In genomic region chr4:77800483-77801259, GRCh38 we compare ENCODE assay signal across 11 cellular contexts. TPM values are rescaled to one million over a fixed set of nuclear protein-coding genes. Genes with fewer than 3 reads are reported as not detected.
DNase-seq lines count a peak whose midpoint lies in the region; ATAC-seq and TF ChIP-seq lines count a peak whose summit lies in the region.
"Had no signal": no experiment of that assay in that cellular context is flagged by ENCODE, and none has a peak within 500 bp of the region (broad histone marks: within the 10 kb centered on the region; RNA-seq: fewer than 3 reads in every experiment).

No MANE protein-coding gene starts in this region.

- ATAC-seq in stimulated activated naive CD8-positive, alpha-beta T cell treated with anti-CD3 and anti-CD28 coated beads, Interleukin-15, amount 100 ng/mL, for 72 hours: peak; percentile 72

- no peaks in the 10 kb centered on the region for H3K27me3 Mint-ChIP-seq in activated CD4-positive, alpha-beta T cell treated with anti-CD3 and anti-CD28 coated beads, Interleukin-2, amount 10 ng/mL, durations not matched to agents 24 days and 14 days
- H3K27me3 Mint-ChIP-seq in immature natural killer cell (ENCODE audit: low read depth in 3 of 3): peaks cover 5 to 12% (median 7%) of the 10 kb centered on the region in 3 donors
- no peaks in the 10 kb centered on the region for H3K27me3 Mint-ChIP-seq in stimulated activated naive CD8-positive, alpha-beta T cell treated with anti-CD3 and anti-CD28 coated beads, Interleukin-15, amount 100 ng/mL, for 72 hours

- peaks cover 40% of the 10 kb centered on the region for H3K4me1 Mint-ChIP-seq in activated CD4-positive, alpha-beta T cell treated with anti-CD3 and anti-CD28 coated beads, Interleukin-2, amount 10 ng/mL, durations not matched to agents 24 days and 14 days
- peaks cover 89 to 100% of the 10 kb centered on the region in 2 donors for H3K4me1 Mint-ChIP-seq in immature natural killer cell
- peaks cover 74% of the 10 kb centered on the region for H3K4me1 Mint-ChIP-seq in stimulated activated naive CD8-positive, alpha-beta T cell treated with anti-CD3 and anti-CD28 coated beads, Interleukin-15, amount 100 ng/mL, for 72 hours

- H3K4me1 ChIP-seq in adipocyte (ENCODE audit: control insufficient read depth, insufficient read depth, low read length): peaks cover 28% of the 10 kb centered on the region

- H3K9me3 Mint-ChIP-seq in activated CD4-positive, alpha-beta T cell treated with anti-CD3 and anti-CD28 coated beads, Interleukin-2, amount 10 ng/mL, durations not matched to agents 24 days and 14 days: peaks cover 5% of the 10 kb centered on the region
- no peaks in the 10 kb centered on the region for H3K9me3 Mint-ChIP-seq in immature natural killer cell
- peaks cover 4 to 16% of the 10 kb centered on the region in 2 donors for H3K9me3 Mint-ChIP-seq in stimulated activated naive CD8-positive, alpha-beta T cell treated with anti-CD3 and anti-CD28 coated beads, Interleukin-15, amount 100 ng/mL, for 72 hours

- H3K36me3 ChIP-seq in adipocyte (ENCODE audit: control insufficient read depth, insufficient read depth, low read length, severe bottlenecking): no peaks in the 10 kb centered on the region

- H3K9ac ChIP-seq in adipocyte (ENCODE audit: low read length): no peak overlapping the region

- DNase-seq in activated CD4-positive, alpha-beta T cell treated with anti-CD3 and anti-CD28 coated beads, Interleukin-2, amount 10 ng/mL, durations not matched to agents 24 days and 14 days: peak; percentile 63
- no peak for DNase-seq in activated CD4-positive, alpha-beta T cell treated with anti-CD3 and anti-CD28 coated beads for 1 hour
- DNase-seq in adipocyte (ENCODE audit: low read depth) (peak; percentile 39), immature natural killer cell (no peak), dorsolateral prefrontal cortex (no peak), NCI-H748 (lab: John Stamatoyannopoulos, UW; ENCODE audit: unreplicated experiment) (no peak), DMS 273 (lab: John Stamatoyannopoulos, UW; ENCODE audit: unreplicated experiment) (no peak)
- DNase-seq in stimulated activated naive CD8-positive, alpha-beta T cell treated with anti-CD3 and anti-CD28 coated beads, Interleukin-15, amount 100 ng/mL, for 72 hours: no peak
- DNase-seq: ACHN, islet precursor cell, NCI-H526 had no signal

- TF ChIP-seq CTCF in dorsolateral prefrontal cortex (IDR thresholded peaks at IDR 0.05 in 54 of 56, conservative IDR thresholded peaks at IDR 0.05 in 2 of 56; ENCODE audit: low read depth in 1 of 56, partially characterized antibody in 56 of 56): no peak

- H3K4me3 ChIP-seq in adipocyte (ENCODE audit: low read length): no peak overlapping the region
- H3K4me3 ChIP-seq in dorsolateral prefrontal cortex: no peak overlapping the region

- peak overlapping the region in 15 of 59 donors; percentile 1 to 47 (median 14) for H3K27ac ChIP-seq in dorsolateral prefrontal cortex

- intact Hi-C loops in activated CD4-positive, alpha-beta T cell treated with anti-CD3 and anti-CD28 coated beads, Interleukin-2, amount 10 ng/mL, durations not matched to agents 24 days and 14 days (cut with micrococcal nuclease): loop anchor here (1.0 to 5.0 kb wide), 2 partner anchors 17 to 62 kb away; partner anchors contain the start of gene MRPL1
- intact Hi-C loops in dorsolateral prefrontal cortex (cut with DNase I): no loop called here

- H3K9me3 ChIP-seq in adipocyte (ENCODE audit: control insufficient read depth, low read length): no peaks in the 10 kb centered on the region

- peak overlapping the region; percentile 73 for H3K4me3 Mint-ChIP-seq in activated CD4-positive, alpha-beta T cell treated with anti-CD3 and anti-CD28 coated beads, Interleukin-2, amount 10 ng/mL, durations not matched to agents 24 days and 14 days
- peak overlapping the region; percentile 29 to 75 (median 56) for H3K4me3 Mint-ChIP-seq in immature natural killer cell
- H3K4me3 Mint-ChIP-seq in stimulated activated naive CD8-positive, alpha-beta T cell treated with anti-CD3 and anti-CD28 coated beads, Interleukin-15, amount 100 ng/mL, for 72 hours: peak overlapping the region; percentile 47 to 74

- peak overlapping the region; percentile 84 for H3K27ac Mint-ChIP-seq in activated CD4-positive, alpha-beta T cell treated with anti-CD3 and anti-CD28 coated beads, Interleukin-2, amount 10 ng/mL, durations not matched to agents 24 days and 14 days
- H3K27ac Mint-ChIP-seq in immature natural killer cell: peak overlapping the region; percentile 23 to 77 (median 60)
- H3K27ac Mint-ChIP-seq in stimulated activated naive CD8-positive, alpha-beta T cell treated with anti-CD3 and anti-CD28 coated beads, Interleukin-15, amount 100 ng/mL, for 72 hours: peak overlapping the region; percentile 87 to 89

- no peaks in the 10 kb centered on the region for H3K27me3 ChIP-seq in adipocyte (replicated peaks; ENCODE audit: control insufficient read depth, insufficient read depth, low read length)
- no peaks in the 10 kb centered on the region for H3K27me3 ChIP-seq in dorsolateral prefrontal cortex

- peaks cover 34% of the 10 kb centered on the region for H3K36me3 Mint-ChIP-seq in activated CD4-positive, alpha-beta T cell treated with anti-CD3 and anti-CD28 coated beads, Interleukin-2, amount 10 ng/mL, durations not matched to agents 24 days and 14 days (ENCODE audit: low read depth)
- peaks cover 0 to 8% (median 3%) of the 10 kb centered on the region in 3 donors for H3K36me3 Mint-ChIP-seq in immature natural killer cell

RNA-seq across cellular contexts. Expression of gene CNOT6L, which starts 18.5 kb away (rescaled TPM):
- total RNA-seq in activated CD4-positive, alpha-beta T cell treated with anti-CD3 and anti-CD28 coated beads, Interleukin-2, amount 10 ng/mL, durations not matched to agents 24 days and 14 days: 105 and 108 TPM in 2 replicates
- 10 to 100 TPM; 26.0 to 61.8 (median 46.4) TPM for polyA plus RNA-seq in immature natural killer cell
- 10 to 100 TPM; 35.2 to 61.6 (median 47.7) TPM for total RNA-seq in dorsolateral prefrontal cortex

Comparison
In these comparisons a context has a peak if more than half of its experiments do, and no peak if none do; other contexts are left out.
1. DNase-seq: peak in activated CD4-positive, alpha-beta T cell treated with anti-CD3 and anti-CD28 coated beads, Interleukin-2, amount 10 ng/mL, durations not matched to agents 24 days and 14 days (single experiment) and adipocyte (single experiment); none in activated CD4-positive, alpha-beta T cell treated with anti-CD3 and anti-CD28 coated beads for 1 hour (single experiment), immature natural killer cell (0 of 3), stimulated activated naive CD8-positive, alpha-beta T cell treated with anti-CD3 and anti-CD28 coated beads, Interleukin-15, amount 100 ng/mL, for 72 hours (0 of 2), dorsolateral prefrontal cortex (0 of 10), NCI-H748 (single experiment) and DMS 273 (single experiment).
2. Peak in every context shown above with its lines, with median percentiles within 50 percentile points of each other: H3K27ac Mint-ChIP-seq and H3K4me3 Mint-ChIP-seq.